In the genomic region with DNA sequence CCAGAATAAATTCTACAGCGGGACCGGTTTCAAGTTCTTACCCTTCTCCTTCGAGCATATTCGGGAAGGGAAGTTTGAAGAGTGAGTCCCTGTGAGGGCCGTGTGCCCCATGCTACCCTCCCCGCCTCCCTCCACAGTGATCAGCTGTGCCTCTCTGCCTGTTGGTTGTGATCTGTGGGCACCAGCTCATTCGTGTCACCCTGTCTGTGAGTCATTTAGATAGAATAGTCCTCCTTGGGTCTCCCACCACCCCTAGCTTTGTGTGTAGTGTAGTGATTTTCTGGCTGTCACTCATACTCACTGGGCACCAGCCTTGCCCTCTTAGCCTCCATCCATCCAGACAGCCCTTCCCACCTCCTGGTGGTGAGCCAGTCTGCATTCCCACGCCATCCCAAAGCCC, we compare ENCODE assay signal across 11 cellular contexts. TPM values are rescaled to one million over a fixed set of nuclear protein-coding genes. Genes with fewer than 3 reads are reported as not detected.
A peak's percentile ranks its signal among the peaks of the same experiment; 100 is the strongest.
DNase-seq lines count a peak whose midpoint lies in the region; ATAC-seq and TF ChIP-seq lines count a peak whose summit lies in the region.
"Had no signal": no experiment of that assay in that cellular context is flagged by ENCODE, and none has a peak within 500 bp of the region (broad histone marks: within the 10 kb centered on the region; RNA-seq: fewer than 3 reads in every experiment).

No MANE protein-coding gene starts in this region.

- H3K4me3 ChIP-seq in AG10803 (ENCODE audit: low read length): no peak overlapping the region; the same call in 1 of the 2 replicates
- no peak overlapping the region for H3K4me3 ChIP-seq in RWPE2 (ENCODE audit: severe bottlenecking)
- H3K4me3 ChIP-seq in left ventricle myocardium inferior: peak overlapping the region; percentile 1
- H3K4me3 ChIP-seq in sigmoid colon: no peak overlapping the region

- no peak for TF ChIP-seq POLR2A in sigmoid colon (IDR thresholded peaks at IDR 0.05)

- no peak for ATAC-seq in RWPE2 (ENCODE audit: low read depth)
- no peak for ATAC-seq in GM21619 (IDR thresholded peaks at IDR 0.05; ENCODE audit: unreplicated experiment)

- no peaks in the 10 kb centered on the region for H3K9me3 ChIP-seq in RWPE2 (ENCODE audit: severe bottlenecking)
- H3K9me3 ChIP-seq in left ventricle myocardium inferior (replicated peaks): no peaks in the 10 kb centered on the region
- H3K9me3 ChIP-seq in sigmoid colon: no peaks in the 10 kb centered on the region

- H3K27ac ChIP-seq in RWPE2 (ENCODE audit: poor library complexity, severe bottlenecking) (peak overlapping the region; percentile 97), left ventricle myocardium inferior (replicated peaks) (peak overlapping the region; percentile 98), sigmoid colon (peak overlapping the region; percentile 95 to 98 (median 98))

- H3K4me1 ChIP-seq in RWPE2 (ENCODE audit: insufficient read depth, poor library complexity, severe bottlenecking): peaks cover 58% of the 10 kb centered on the region
- peaks cover 90% of the 10 kb centered on the region for H3K4me1 ChIP-seq in left ventricle myocardium inferior
- H3K4me1 ChIP-seq in sigmoid colon: peaks cover 0 to 76% (median 74%) of the 10 kb centered on the region in 4 donors

- H3K27me3 ChIP-seq in RWPE2 (ENCODE audit: insufficient read depth, poor library complexity, severe bottlenecking): no peaks in the 10 kb centered on the region
- H3K27me3 ChIP-seq in left ventricle myocardium inferior (ENCODE audit: low read depth): no peaks in the 10 kb centered on the region
- H3K27me3 ChIP-seq in sigmoid colon: no peaks in the 10 kb centered on the region

- intact Hi-C loops in left ventricle myocardium inferior (cut with micrococcal nuclease): no loop called here
- intact Hi-C loops in sigmoid colon (cut with DNase I): no loop called here

- WGBS in sigmoid colon, 2 donors: 78 to 83% methylated on average over 8 of the region's 8 CpGs

- DNase-seq in AG10803 (ENCODE audit: low read depth) (peak; percentile 21), RWPE2 (ENCODE audit: low spot score) (no peak), left ventricle myocardium inferior (no peak), sigmoid colon (no peak), NCI-H2196 (lab: John Stamatoyannopoulos, UW; ENCODE audit: unreplicated experiment) (no peak), HuH-7.5 (ENCODE audit: low spot score) (no peak), NCI-H526 (lab: John Stamatoyannopoulos, UW) (no peak)
- DNase-seq: activated T-cell treated with anti-CD3 and anti-CD28 coated beads, Interleukin-2, amount 50 U/mL, for 4 hours; NCI-H2029 treated with DMSO at 0.1 percent for 48 hours had no signal

- TF ChIP-seq CTCF in AG10803 (conservative IDR thresholded peaks at IDR 0.05; ENCODE audit: low read length) (0 out of 2 replicates have a peak, but pooled peaks have one; percentile 2), RWPE2 (IDR thresholded peaks at IDR 0.05; ENCODE audit: poor library complexity, severe bottlenecking) (no peak), left ventricle myocardium inferior (IDR thresholded peaks at IDR 0.05; ENCODE audit: borderline replicate concordance) (no peak), sigmoid colon (IDR thresholded peaks at IDR 0.05) (no peak)

- H3K36me3 ChIP-seq in RWPE2 (ENCODE audit: low read depth) (0 out of 2 replicates have a peak, but pooled peaks cover 3% of the 10 kb centered on the region), left ventricle myocardium inferior (peaks cover 16% of the 10 kb centered on the region), sigmoid colon (peaks cover 0 to 10% (median 0%) of the 10 kb centered on the region in 4 donors)

- no peak for TF ChIP-seq EP300 in sigmoid colon (IDR thresholded peaks at IDR 0.05)

RNA-seq across cellular contexts. Expression of gene NAGLU, which starts 15.0 kb away (rescaled TPM):
- total RNA-seq in left ventricle myocardium inferior: 7.7 TPM
- total RNA-seq in sigmoid colon: 10 to 100 TPM; 35.2 to 52.6 (median 45.0) TPM
- 10 to 100 TPM in 2 of 3 donors, 1 to 10 TPM in 1; 9.7 to 33.2 (median 12.6) TPM for polyA plus RNA-seq in sigmoid colon

RNA-seq across cellular contexts. Expression of gene HSD17B1, which starts 31.7 kb away (rescaled TPM):
- 0.99 TPM for total RNA-seq in left ventricle myocardium inferior
- total RNA-seq in sigmoid colon: 1 to 10 TPM in 2 of 4 donors, under 1 TPM in 2; 0.16 to 5.3 (median 0.86) TPM
- polyA plus RNA-seq in sigmoid colon: 1 to 10 TPM; 1.2 to 1.7 (median 1.4) TPM

RNA-seq across cellular contexts. Expression of gene COASY, which starts 40.9 kb away (rescaled TPM):
- total RNA-seq in left ventricle myocardium inferior: 48.8 TPM
- 10 to 100 TPM; 14.3 to 17.5 (median 16.3) TPM for total RNA-seq in sigmoid colon
- 10 to 100 TPM; 48.0 to 98.9 (median 80.7) TPM for polyA plus RNA-seq in sigmoid colon

RNA-seq across cellular contexts. Expression of gene MLX, which starts 45.9 kb away (rescaled TPM):
- total RNA-seq in left ventricle myocardium inferior (79.7 TPM), sigmoid colon (10 to 100 TPM; 24.7 to 50.5 (median 30.8) TPM)
- 100 to 1,000 TPM in 1 of 3 donors, 10 to 100 TPM in 2; 77.1 to 129 (median 97.9) TPM for polyA plus RNA-seq in sigmoid colon

RNA-seq across cellular contexts. Expression of gene PSMC3IP, which starts 56.5 kb away (rescaled TPM):
- total RNA-seq in left ventricle myocardium inferior: 2.5 TPM
- 10 to 100 TPM in 1 of 4 donors, 1 to 10 TPM in 3; 4.6 to 10.3 (median 5.7) TPM for total RNA-seq in sigmoid colon
- 1 to 10 TPM; 2.3 to 5.8 (median 2.4) TPM for polyA plus RNA-seq in sigmoid colon
- polyA plus RNA-seq: CD14-positive monocyte had no signal
